13 cellular contexts compared by ENCODE assay signal in genomic region chr13:32047796-32048195, GRCh38. TPM values are rescaled to one million over a fixed set of nuclear protein-coding genes. Genes with fewer than 3 reads are reported as not detected.
A peak's percentile ranks its signal among the peaks of the same experiment; 100 is the strongest.
DNase-seq lines count a peak whose midpoint lies in the region; ATAC-seq and TF ChIP-seq lines count a peak whose summit lies in the region.
"Had no signal": no experiment of that assay in that cellular context is flagged by ENCODE, and none has a peak within 500 bp of the region (broad histone marks: within the 10 kb centered on the region; RNA-seq: fewer than 3 reads in every experiment).

No MANE protein-coding gene starts in this region.

- ATAC-seq in CD4-positive, alpha-beta T cell (ENCODE audit: poor library complexity): no peak
- ATAC-seq in GM18909 (IDR thresholded peaks at IDR 0.05; ENCODE audit: poor library complexity, unreplicated experiment) (peak; percentile 58), HG03469 (IDR thresholded peaks at IDR 0.05; ENCODE audit: unreplicated experiment) (no peak)
- no peak for ATAC-seq in naive thymus-derived CD4-positive, alpha-beta T cell
- ATAC-seq: GM23338 had no signal

- H3K4me1 ChIP-seq in naive thymus-derived CD4-positive, alpha-beta T cell (ENCODE audit: control insufficient read depth in 2 of 2, insufficient read depth in 2 of 2, low read length in 2 of 2): peaks cover 0 to 38% of the 10 kb centered on the region in 2 donors

- peaks cover 1% of the 10 kb centered on the region for H3K36me3 Mint-ChIP-seq in CD4-positive, alpha-beta T cell (ENCODE audit: low read depth)
- H3K36me3 Mint-ChIP-seq in naive thymus-derived CD4-positive, alpha-beta T cell: peaks cover 0 to 24% (median 3%) of the 10 kb centered on the region in 5 donors

- peaks cover 1% of the 10 kb centered on the region for H3K9me3 Mint-ChIP-seq in CD4-positive, alpha-beta T cell
- peaks cover 0 to 10% (median 0%) of the 10 kb centered on the region in 11 donors for H3K9me3 Mint-ChIP-seq in naive thymus-derived CD4-positive, alpha-beta T cell
- H3K9me3 Mint-ChIP-seq: GM23338 had no signal

- H3K4me3 Mint-ChIP-seq in CD4-positive, alpha-beta T cell: peak overlapping the region; percentile 42
- peak overlapping the region in 8 of 10 donors; percentile 0 to 72 (median 50) for H3K4me3 Mint-ChIP-seq in naive thymus-derived CD4-positive, alpha-beta T cell
- H3K4me3 Mint-ChIP-seq: GM23338 had no signal

- no peak for DNase-seq in CD4-positive, alpha-beta T cell
- DNase-seq in NOMO-1 (lab: John Stamatoyannopoulos, UW; ENCODE audit: unreplicated experiment in 2 of 2) (peak; percentile 63 to 73), T-helper 9 cell (no peak), posterior vena cava (ENCODE audit: low spot score) (no peak), COLO829 (ENCODE audit: low spot score) (no peak)
- no peak for DNase-seq in naive thymus-derived CD4-positive, alpha-beta T cell
- DNase-seq: MM.1S; NCI-H345; retina; stimulated activated CD4-positive, alpha-beta T cell treated with anti-CD3 and anti-CD28 coated beads, Interleukin-4, amount 100 ng/mL, for 4 hours had no signal

- POLR2A ChIA-PET in CD4-positive, alpha-beta T cell (lab: Charles Lee): interaction anchor here (0.7 to 5.2 kb wide), 3 partner anchors 9 to 18 kb away, joined by 3 to 23 read pairs (median 3); partner anchors contain the start of gene FRY
- POLR2A ChIA-PET in naive thymus-derived CD4-positive, alpha-beta T cell (lab: Charles Lee): interaction anchor here (1.2 to 4.0 kb wide), 2 partner anchors 10 to 16 kb away, joined by 5 to 23 read pairs; partner anchors contain the start of gene FRY

- no peaks in the 10 kb centered on the region for H3K27me3 Mint-ChIP-seq in CD4-positive, alpha-beta T cell
- H3K27me3 Mint-ChIP-seq in naive thymus-derived CD4-positive, alpha-beta T cell: peaks cover 0 to 14% (median 0%) of the 10 kb centered on the region in 5 donors

- no peaks in the 10 kb centered on the region for H3K27me3 ChIP-seq in CD4-positive, alpha-beta T cell (ENCODE audit: control insufficient read depth, insufficient read depth, low read length)
- no peaks in the 10 kb centered on the region for H3K27me3 ChIP-seq in naive thymus-derived CD4-positive, alpha-beta T cell (ENCODE audit: control insufficient read depth in 2 of 2, insufficient read depth in 2 of 2, low read length in 2 of 2)

- H3K4me3 ChIP-seq in naive thymus-derived CD4-positive, alpha-beta T cell (ENCODE audit: low read length): no peak overlapping the region
- H3K4me3 ChIP-seq: GM23338 had no signal

- intact Hi-C loops in CD4-positive, alpha-beta T cell (cut with DNase I, micrococcal nuclease): no loop called here
- intact Hi-C loops in naive thymus-derived CD4-positive, alpha-beta T cell (cut with micrococcal nuclease): loop anchor here (2.0 to 5.0 kb wide), 3 partner anchors 17 to 490 kb away; partner anchors contain the start of genes FRY (in 1 of the 2) and N4BP2L2 (in 1 of the 2)
- intact Hi-C loops in posterior vena cava (cut with DNase I): no loop called here

- H3K27ac ChIP-seq in CD4-positive, alpha-beta T cell (ENCODE audit: low read depth, low read length): no peak overlapping the region
- H3K27ac ChIP-seq in naive thymus-derived CD4-positive, alpha-beta T cell (ENCODE audit: low read depth, low read length): no peak overlapping the region

- TF ChIP-seq CTCF in CD4-positive, alpha-beta T cell (IDR thresholded peaks at IDR 0.05): no peak

- no peaks in the 10 kb centered on the region for H3K36me3 ChIP-seq in naive thymus-derived CD4-positive, alpha-beta T cell (ENCODE audit: control insufficient read depth in 2 of 3, insufficient read depth in 3 of 3, low read length in 3 of 3)

- H3K4me1 Mint-ChIP-seq in CD4-positive, alpha-beta T cell (ENCODE audit: low read depth): peaks cover 50% of the 10 kb centered on the region
- peaks cover 7 to 64% (median 48%) of the 10 kb centered on the region in 7 donors for H3K4me1 Mint-ChIP-seq in naive thymus-derived CD4-positive, alpha-beta T cell

- no peaks in the 10 kb centered on the region for H3K9me3 ChIP-seq in CD4-positive, alpha-beta T cell (ENCODE audit: control insufficient read depth, low read length)
- H3K9me3 ChIP-seq in naive thymus-derived CD4-positive, alpha-beta T cell (ENCODE audit: control insufficient read depth in 2 of 3, low read length in 3 of 3): no peaks in the 10 kb centered on the region

- peak overlapping the region; percentile 29 for H3K27ac Mint-ChIP-seq in CD4-positive, alpha-beta T cell
- H3K27ac Mint-ChIP-seq in naive thymus-derived CD4-positive, alpha-beta T cell: peak overlapping the region in 8 of 9 donors; percentile 49 to 86 (median 72)
- H3K27ac Mint-ChIP-seq: GM23338 had no signal

- CTCF ChIA-PET in CD4-positive, alpha-beta T cell (lab: Charles Lee): interaction anchor here (0.9 to 1.6 kb wide), 2 partner anchors 10 to 16 kb away, joined by 3 read pairs; no protein-coding TSS in a partner anchor
- CTCF ChIA-PET in naive thymus-derived CD4-positive, alpha-beta T cell (lab: Charles Lee): interaction anchor here (0.6 to 1.4 kb wide), 4 partner anchors 9 to 691 kb away, joined by 3 to 5 read pairs (median 4); no protein-coding TSS in a partner anchor

RNA-seq across cellular contexts. Expression of gene FRY, which starts 16.2 kb away (rescaled TPM):
- total RNA-seq in CD4-positive, alpha-beta T cell: 10 to 100 TPM; 13.7 to 18.4 TPM
- total RNA-seq in naive thymus-derived CD4-positive, alpha-beta T cell: 10 to 100 TPM in 4 of 5 experiments, 1 to 10 TPM in 1; 9.9 to 39.9 (median 24.0) TPM
- polyA plus RNA-seq in naive thymus-derived CD4-positive, alpha-beta T cell: 1 to 10 TPM; 2.2 to 6.4 TPM
- total RNA-seq in posterior vena cava: 100 to 1,000 TPM in 1 of 2 donors, 10 to 100 TPM in 1; 97.1 to 207 TPM

Comparison
In these comparisons a context has a peak if more than half of its experiments do, and no peak if none do; other contexts are left out.
1. DNase-seq: peak in NOMO-1 (2 of 2); none in CD4-positive, alpha-beta T cell (0 of 10), naive thymus-derived CD4-positive, alpha-beta T cell (0 of 9), T-helper 9 cell (single experiment), posterior vena cava (single experiment) and COLO829 (single experiment).
2. intact Hi-C loops: an anchor here in naive thymus-derived CD4-positive, alpha-beta T cell (2.0 to 5.0 kb wide); none called in CD4-positive, alpha-beta T cell and posterior vena cava.